15 cellular contexts compared by ENCODE assay signal in genomic region chr9:118331622-118332045, GRCh38.
DNase-seq lines count a peak whose midpoint lies in the region; ATAC-seq and TF ChIP-seq lines count a peak whose summit lies in the region.
"Had no signal": no experiment of that assay in that cellular context is flagged by ENCODE, and none has a peak within 500 bp of the region (broad histone marks: within the 10 kb centered on the region; RNA-seq: fewer than 3 reads in every experiment).

No MANE protein-coding gene starts in this region.

- H3K27me3 ChIP-seq in right atrium auricular region = no peaks in the 10 kb centered on the region
- H3K27me3 ChIP-seq: esophagus muscularis mucosa, tibial nerve had no signal

- H3K4me3 ChIP-seq in right atrium auricular region = no peak overlapping the region
- H3K4me3 ChIP-seq: esophagus muscularis mucosa, tibial nerve had no signal

- no peaks in the 10 kb centered on the region for H3K9me3 ChIP-seq in right atrium auricular region
- H3K9me3 ChIP-seq: esophagus muscularis mucosa, tibial nerve had no signal

- peak; percentile 76 for DNase-seq in cardiac septum (ENCODE audit: low spot score)
- no peak for DNase-seq in Right ventricle myocardium inferior (ENCODE audit: missing footprints)
- peak; percentile 91 for DNase-seq in amniotic epithelial cell (ENCODE audit: low read depth)
- DNase-seq in right atrium auricular region (ENCODE audit: low spot score) = peak; percentile 60
- peak; percentile 83 for DNase-seq in stromal cell of bone marrow (ENCODE audit: low read depth)
- no peak for DNase-seq in activated CD4-positive, CD25-positive, alpha-beta regulatory T cell (lab: John Stamatoyannopoulos, UW)
- DNase-seq: activated CD4-positive, alpha-beta T cell treated with anti-CD3 and anti-CD28 coated beads, Interleukin-2, amount 10 ng/mL, durations not matched to agents 24 days and 14 days; DMS153; Kasumi-1; T-cell had no signal

- H3K4me1 ChIP-seq in right atrium auricular region = no peaks in the 10 kb centered on the region
- H3K4me1 ChIP-seq: esophagus muscularis mucosa, tibial nerve had no signal

- intact Hi-C loops in cardiac septum (cut with DNase I) = loop anchor here (5.0 kb wide), 1 partner anchor 131 kb away; no protein-coding TSS in a partner anchor
- intact Hi-C loops in Right ventricle myocardium inferior (cut with DNase I) = no loop called here

- TF ChIP-seq CTCF in right atrium auricular region (IDR thresholded peaks at IDR 0.05) = no peak

- ATAC-seq in Right ventricle myocardium inferior (no peak), HG03139 (IDR thresholded peaks at IDR 0.05; ENCODE audit: unreplicated experiment) (no peak), GM21576 (IDR thresholded peaks at IDR 0.05; ENCODE audit: unreplicated experiment) (no peak)
- ATAC-seq: natural killer cell treated with Interleukin-12 subunit alpha and Interleukin-12 subunit beta and Interleukin-15 and Interleukin-18, amount 100 ng/mL, for 72 hours; T-cell had no signal

- peak overlapping the region; percentile 63 to 77 for H3K27ac ChIP-seq in right atrium auricular region
- H3K27ac ChIP-seq: esophagus muscularis mucosa, tibial nerve had no signal

- H3K36me3 ChIP-seq in right atrium auricular region = no peaks in the 10 kb centered on the region
- H3K36me3 ChIP-seq: esophagus muscularis mucosa, tibial nerve had no signal

Comparison
In these comparisons a context has a peak if more than half of its experiments do, and no peak if none do; other contexts are left out.
1. DNase-seq: peak in cardiac septum (single experiment), amniotic epithelial cell (single experiment), right atrium auricular region (single experiment) and stromal cell of bone marrow (single experiment); none in Right ventricle myocardium inferior (single experiment) and activated CD4-positive, CD25-positive, alpha-beta regulatory T cell (0 of 4).